In genomic region chr21:41363370-41364270, GRCh38 we compare ENCODE assay signal across 12 cellular contexts. TPM values are rescaled to one million over a fixed set of nuclear protein-coding genes. Genes with fewer than 3 reads are reported as not detected.
DNase-seq lines count a peak whose midpoint lies in the region; ATAC-seq and TF ChIP-seq lines count a peak whose summit lies in the region.
"Had no signal": no experiment of that assay in that cellular context is flagged by ENCODE, and none has a peak within 500 bp of the region (broad histone marks: within the 10 kb centered on the region; RNA-seq: fewer than 3 reads in every experiment).

No MANE protein-coding gene starts in this region.

- peak overlapping the region; percentile 100 for H3K27ac Mint-ChIP-seq in CD4-positive, CD25-positive, alpha-beta regulatory T cell
- peak overlapping the region; percentile 99 for H3K27ac Mint-ChIP-seq in activated naive CD8-positive, alpha-beta T cell treated with anti-CD3 and anti-CD28 coated beads, Interleukin-2, amount 10 ng/mL, durations not matched to agents 7 days and 5 days
- peak overlapping the region; percentile 93 to 95 for H3K27ac Mint-ChIP-seq in natural killer cell

- H3K9me3 Mint-ChIP-seq in CD4-positive, CD25-positive, alpha-beta regulatory T cell, result no peaks in the 10 kb centered on the region
- H3K9me3 Mint-ChIP-seq in activated naive CD8-positive, alpha-beta T cell treated with anti-CD3 and anti-CD28 coated beads, Interleukin-2, amount 10 ng/mL, durations not matched to agents 7 days and 5 days, result no peaks in the 10 kb centered on the region
- no peaks in the 10 kb centered on the region for H3K9me3 Mint-ChIP-seq in natural killer cell

- DNase-seq in CD4-positive, CD25-positive, alpha-beta regulatory T cell, result no peak
- DNase-seq in GM12865 (ENCODE audit: low read depth) (no peak), natural killer cell (no peak), SKM-1 (lab: John Stamatoyannopoulos, UW; ENCODE audit: unreplicated experiment) (no peak), germinal center (ENCODE audit: low spot score) (no peak), GM10266 (ENCODE audit: extremely low spot score) (no peak)
- DNase-seq in activated naive CD8-positive, alpha-beta T cell treated with anti-CD3 and anti-CD28 coated beads, Interleukin-2, amount 10 ng/mL, durations not matched to agents 7 days and 5 days, result no peak
- DNase-seq: MG63, T-helper 9 cell had no signal

- POLR2A ChIA-PET in activated naive CD8-positive, alpha-beta T cell treated with anti-CD3 and anti-CD28 coated beads, Interleukin-2, amount 10 ng/mL, durations not matched to agents 7 days and 5 days (lab: Charles Lee), result interaction anchor here (1.1 to 8.0 kb wide), 5 partner anchors 8 to 700 kb away, joined by 4 to 233 read pairs (median 33); partner anchors contain the start of gene MX1

- no peak for ATAC-seq in CD4-positive, CD25-positive, alpha-beta regulatory T cell (ENCODE audit: low read depth in 2 of 2)
- no peak for ATAC-seq in activated naive CD8-positive, alpha-beta T cell treated with anti-CD3 and anti-CD28 coated beads, Interleukin-2, amount 10 ng/mL, durations not matched to agents 7 days and 5 days (ENCODE audit: low read depth)
- ATAC-seq in natural killer cell, result no peak

- peak overlapping the region; percentile 93 to 98 (median 96) for H3K4me3 Mint-ChIP-seq in CD4-positive, CD25-positive, alpha-beta regulatory T cell
- H3K4me3 Mint-ChIP-seq in activated naive CD8-positive, alpha-beta T cell treated with anti-CD3 and anti-CD28 coated beads, Interleukin-2, amount 10 ng/mL, durations not matched to agents 7 days and 5 days, result peak overlapping the region; percentile 91
- H3K4me3 Mint-ChIP-seq in natural killer cell, result peak overlapping the region; percentile 93
- H3K4me3 Mint-ChIP-seq: brain had no signal

- H3K27me3 ChIP-seq in CD4-positive, CD25-positive, alpha-beta regulatory T cell (ENCODE audit: control insufficient read depth, insufficient read depth, low read length), result no peaks in the 10 kb centered on the region
- H3K27me3 ChIP-seq: MG63 had no signal

- H3K4me1 ChIP-seq in CD4-positive, CD25-positive, alpha-beta regulatory T cell (ENCODE audit: control insufficient read depth, insufficient read depth, low read length, poor library complexity, severe bottlenecking), result peaks cover 42% of the 10 kb centered on the region
- H3K4me1 ChIP-seq: parathyroid adenoma had no signal

- H3K27ac ChIP-seq in CD4-positive, CD25-positive, alpha-beta regulatory T cell (ENCODE audit: insufficient read depth, low read length, poor library complexity, severe bottlenecking), result peak overlapping the region; percentile 98

- peaks cover 10% of the 10 kb centered on the region for H3K27me3 Mint-ChIP-seq in CD4-positive, CD25-positive, alpha-beta regulatory T cell
- no peaks in the 10 kb centered on the region for H3K27me3 Mint-ChIP-seq in activated naive CD8-positive, alpha-beta T cell treated with anti-CD3 and anti-CD28 coated beads, Interleukin-2, amount 10 ng/mL, durations not matched to agents 7 days and 5 days
- no peaks in the 10 kb centered on the region for H3K27me3 Mint-ChIP-seq in natural killer cell (ENCODE audit: low read depth in 2 of 2)

- peaks cover 29% of the 10 kb centered on the region for H3K36me3 Mint-ChIP-seq in CD4-positive, CD25-positive, alpha-beta regulatory T cell
- peaks cover 33% of the 10 kb centered on the region for H3K36me3 Mint-ChIP-seq in activated naive CD8-positive, alpha-beta T cell treated with anti-CD3 and anti-CD28 coated beads, Interleukin-2, amount 10 ng/mL, durations not matched to agents 7 days and 5 days
- H3K36me3 Mint-ChIP-seq in natural killer cell, result no peaks in the 10 kb centered on the region
- H3K36me3 Mint-ChIP-seq: brain had no signal

- peaks cover 6 to 75% (median 41%) of the 10 kb centered on the region in 4 donors for H3K4me1 Mint-ChIP-seq in CD4-positive, CD25-positive, alpha-beta regulatory T cell
- peaks cover 56% of the 10 kb centered on the region for H3K4me1 Mint-ChIP-seq in activated naive CD8-positive, alpha-beta T cell treated with anti-CD3 and anti-CD28 coated beads, Interleukin-2, amount 10 ng/mL, durations not matched to agents 7 days and 5 days
- peaks cover 22 to 38% of the 10 kb centered on the region in 2 donors for H3K4me1 Mint-ChIP-seq in natural killer cell
- H3K4me1 Mint-ChIP-seq: brain had no signal

- H3K36me3 ChIP-seq in CD4-positive, CD25-positive, alpha-beta regulatory T cell (ENCODE audit: control insufficient read depth, insufficient read depth, low read length), result peaks cover 9% of the 10 kb centered on the region
- H3K36me3 ChIP-seq: MG63 had no signal

- H3K9me3 ChIP-seq in CD4-positive, CD25-positive, alpha-beta regulatory T cell (ENCODE audit: control insufficient read depth in 2 of 2, low read length in 2 of 2), result no peaks in the 10 kb centered on the region
- H3K9me3 ChIP-seq: MG63 had no signal

- no peak for TF ChIP-seq CTCF in GM12865 (IDR thresholded peaks at IDR 0.05; ENCODE audit: insufficient read depth, low read depth, low read length, missing control alignments)
- no peak for TF ChIP-seq CTCF in natural killer cell (IDR thresholded peaks at IDR 0.05)
- no peak for TF ChIP-seq CTCF in GM10266 (IDR thresholded peaks at IDR 0.05; ENCODE audit: control insufficient read depth, insufficient read depth, low read depth, missing control alignments)

- H3K4me3 ChIP-seq in CD4-positive, CD25-positive, alpha-beta regulatory T cell (ENCODE audit: low read depth, low read length), result peak overlapping the region; percentile 89
- peak overlapping the region; percentile 61 for H3K4me3 ChIP-seq in GM12865 (ENCODE audit: low read depth, low read length)
- H3K4me3 ChIP-seq: lung, MG63 had no signal

- intact Hi-C loops in natural killer cell (cut with micrococcal nuclease), result no loop called here

RNA-seq across cellular contexts. Expression of gene MX2, which starts 1.8 kb away (rescaled TPM):
- total RNA-seq in CD4-positive, CD25-positive, alpha-beta regulatory T cell, result 119 TPM
- polyA plus RNA-seq in CD4-positive, CD25-positive, alpha-beta regulatory T cell, result 10 to 100 TPM; 34.8 to 52.7 (median 44.0) TPM
- total RNA-seq in activated naive CD8-positive, alpha-beta T cell treated with anti-CD3 and anti-CD28 coated beads, Interleukin-2, amount 10 ng/mL, durations not matched to agents 7 days and 5 days, result 100 to 1,000 TPM; 103 to 106 TPM
- total RNA-seq in natural killer cell, result 10 to 100 TPM; 37.9 to 73.9 (median 42.6) TPM

RNA-seq across cellular contexts. Expression of gene FAM3B, which starts 47.0 kb away (rescaled TPM):
- not detected for total RNA-seq in CD4-positive, CD25-positive, alpha-beta regulatory T cell
- not detected for polyA plus RNA-seq in CD4-positive, CD25-positive, alpha-beta regulatory T cell
- total RNA-seq in activated naive CD8-positive, alpha-beta T cell treated with anti-CD3 and anti-CD28 coated beads, Interleukin-2, amount 10 ng/mL, durations not matched to agents 7 days and 5 days, result not detected
- under 1 TPM in 1 of 3 donors, not detected in 2; 0.48 TPM for total RNA-seq in natural killer cell
